13 cellular contexts compared by ENCODE assay signal in the genomic region with DNA sequence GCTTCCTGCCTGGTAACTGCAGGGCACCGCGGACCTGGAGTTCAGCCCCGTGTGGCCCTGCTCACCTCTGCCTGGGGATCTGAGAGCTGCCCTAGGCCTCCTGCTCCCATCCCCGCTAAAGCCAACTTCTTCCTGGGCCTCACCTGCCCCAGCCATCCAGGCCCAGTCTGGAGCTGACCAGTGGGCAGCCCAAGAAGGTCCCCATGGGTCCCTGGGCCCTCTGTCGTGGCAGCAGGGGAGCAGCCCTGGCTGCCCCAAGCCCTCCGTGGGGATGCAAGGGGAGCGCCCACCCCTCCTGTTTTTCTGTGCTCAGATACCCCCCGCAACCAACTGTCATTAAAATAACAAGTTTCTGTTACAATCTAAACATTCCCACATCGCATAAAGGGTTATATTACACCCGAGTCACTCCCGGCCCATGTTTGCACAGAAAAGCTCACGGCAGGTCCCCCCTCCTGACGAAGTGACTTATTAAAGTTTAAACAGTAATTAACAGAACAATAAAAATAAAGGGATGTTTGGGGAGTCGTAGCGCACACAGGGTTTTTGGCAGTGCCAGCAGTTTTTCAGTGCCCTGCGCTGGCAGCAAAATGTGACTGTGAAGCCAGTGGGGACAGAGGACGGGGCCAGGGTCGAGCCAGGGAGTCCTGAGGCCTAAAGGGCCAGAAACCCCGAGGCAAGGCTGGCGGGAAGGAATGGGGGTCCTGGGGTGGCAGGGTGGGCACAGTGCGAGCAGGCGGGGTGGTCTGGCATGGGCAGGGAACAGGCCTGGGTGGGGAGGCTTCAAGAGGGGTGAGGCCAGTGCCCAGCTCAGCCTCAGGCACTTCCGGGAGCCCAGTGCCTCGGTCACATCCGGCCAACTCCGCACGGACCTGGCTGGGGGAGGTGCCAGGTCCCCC.
DNase-seq lines count a peak whose midpoint lies in the region; ATAC-seq and TF ChIP-seq lines count a peak whose summit lies in the region.
"Had no signal": no experiment of that assay in that cellular context is flagged by ENCODE, and none has a peak within 500 bp of the region (broad histone marks: within the 10 kb centered on the region; RNA-seq: fewer than 3 reads in every experiment).

No MANE protein-coding gene starts in this region.

- no peaks in the 10 kb centered on the region for H3K23me2 ChIP-seq in H9 (ENCODE audit: insufficient read length, low read depth, low read length, poor library complexity, severe bottlenecking)

- no peak for TF ChIP-seq CTCF in H9 (conservative IDR thresholded peaks at IDR 0.05)

- no CpG with 5 or more reads among the region's 27 CpGs for WGBS in H9 (ENCODE audit: extremely low coverage, insufficient read length, low lambda C conversion rate)

- H3K27ac Mint-ChIP-seq in H9 = peak overlapping the region in 2 of 3 experiments; percentile 60 to 93; a peak in 4 of 7 replicates
- H3K27ac Mint-ChIP-seq in natural killer cell treated with Interleukin-12 subunit alpha and Interleukin-12 subunit beta and Interleukin-15 and Interleukin-18, amount 100 ng/mL, for 72 hours = no peak overlapping the region
- H3K27ac Mint-ChIP-seq: activated CD4-positive, alpha-beta T cell treated with anti-CD3 and anti-CD28 coated beads, Interleukin-2, amount 10 ng/mL, durations not matched to agents 7 days and 5 days; stimulated activated naive B cell treated with anti-CD40 and anti-IgM and Interleukin-4, amounts not matched to agents 10 μg/mL and 1 μg/mL and 100 μg/mL, for 72 hours; T-helper 1 cell treated with Interleukin-12 subunit alpha and Interleukin-12 subunit beta and Interleukin-4 antibody, amounts not matched to agents 30 μg/mL and 1 μg/mL, for 36 hours had no signal

- no peak overlapping the region for H3K4me2 ChIP-seq in H9 (ENCODE audit: insufficient read depth, insufficient read length, low read length)

- H4K91ac ChIP-seq in H9 (ENCODE audit: insufficient read length, low read depth, low read length) = no peak overlapping the region

- no peaks in the 10 kb centered on the region for H3K27me3 ChIP-seq in H9 (ENCODE audit: insufficient read depth, low read length)
- H3K27me3 ChIP-seq in effector memory CD4-positive, alpha-beta T cell (replicated peaks; ENCODE audit: control insufficient read depth, insufficient read depth, low read length, poor library complexity, severe bottlenecking) = no peaks in the 10 kb centered on the region

- no peak for DNase-seq in H9
- peak; percentile 81 for DNase-seq in NCI-H748 (lab: John Stamatoyannopoulos, UW; ENCODE audit: unreplicated experiment)
- DNase-seq in left colon = peak; percentile 60 to 65
- DNase-seq in renal cortical epithelial cell (ENCODE audit: low read depth) = peak; percentile 68
- no peak for DNase-seq in natural killer cell treated with Interleukin-12 subunit alpha and Interleukin-12 subunit beta and Interleukin-15 and Interleukin-18, amount 100 ng/mL, for 72 hours (ENCODE audit: low spot score)
- no peak for DNase-seq in effector memory CD4-positive, alpha-beta T cell
- DNase-seq: activated CD4-positive, alpha-beta T cell treated with anti-CD3 and anti-CD28 coated beads, Interleukin-2, amount 10 ng/mL, durations not matched to agents 7 days and 5 days; GDM1; Kasumi-1; right cardiac atrium; stimulated activated naive B cell treated with anti-CD40 and anti-IgM and Interleukin-4, amounts not matched to agents 10 μg/mL and 1 μg/mL and 100 μg/mL, for 72 hours had no signal

- H4K20me1 ChIP-seq in H9 (ENCODE audit: control insufficient read depth, insufficient read depth, insufficient read length) = peaks cover 2% of the 10 kb centered on the region

- H2BK15ac ChIP-seq in H9 (ENCODE audit: low read depth, low read length) = no peak overlapping the region

- H3K9ac ChIP-seq in H9 (ENCODE audit: extremely low read depth, insufficient read length, low read length) = no peak overlapping the region

- H2AFZ ChIP-seq in H9 (ENCODE audit: low read length) = no peak overlapping the region

- no peaks in the 10 kb centered on the region for H3K9me3 Mint-ChIP-seq in H9
- H3K9me3 Mint-ChIP-seq in natural killer cell treated with Interleukin-12 subunit alpha and Interleukin-12 subunit beta and Interleukin-15 and Interleukin-18, amount 100 ng/mL, for 72 hours = no peaks in the 10 kb centered on the region
- H3K9me3 Mint-ChIP-seq: activated CD4-positive, alpha-beta T cell treated with anti-CD3 and anti-CD28 coated beads, Interleukin-2, amount 10 ng/mL, durations not matched to agents 7 days and 5 days; stimulated activated naive B cell treated with anti-CD40 and anti-IgM and Interleukin-4, amounts not matched to agents 10 μg/mL and 1 μg/mL and 100 μg/mL, for 72 hours; T-helper 1 cell treated with Interleukin-12 subunit alpha and Interleukin-12 subunit beta and Interleukin-4 antibody, amounts not matched to agents 30 μg/mL and 1 μg/mL, for 36 hours had no signal

- no peak overlapping the region for H2BK5ac ChIP-seq in H9 (ENCODE audit: insufficient read length, low read length)

- no peak overlapping the region for H3T11ph ChIP-seq in H9 (ENCODE audit: low read length)

- no peak overlapping the region for H3K23ac ChIP-seq in H9 (ENCODE audit: insufficient read length, low read depth, low read length)

- intact Hi-C loops in left colon (cut with DNase I, micrococcal nuclease) = no loop called here

- H3K36me3 Mint-ChIP-seq in H9 (ENCODE audit: insufficient read depth in 1 of 3, low read depth in 3 of 3) = no peaks in the 10 kb centered on the region; a peak in 1 of 7 replicates
- no peaks in the 10 kb centered on the region for H3K36me3 Mint-ChIP-seq in natural killer cell treated with Interleukin-12 subunit alpha and Interleukin-12 subunit beta and Interleukin-15 and Interleukin-18, amount 100 ng/mL, for 72 hours

- no peak overlapping the region for H2AK5ac ChIP-seq in H9 (ENCODE audit: insufficient read length, low read length)

- H3K56ac ChIP-seq in H9 (ENCODE audit: insufficient read length, low read depth, low read length) = no peak overlapping the region

- no peak overlapping the region for H2BK20ac ChIP-seq in H9 (ENCODE audit: low read depth, low read length, poor library complexity, severe bottlenecking)

- no peaks in the 10 kb centered on the region for H3K79me1 ChIP-seq in H9 (ENCODE audit: insufficient read depth, low read depth, low read length, poor library complexity, severe bottlenecking)

- ATAC-seq in left colon (peak; percentile 72), HG02678 (IDR thresholded peaks at IDR 0.05; ENCODE audit: unreplicated experiment) (no peak)
- ATAC-seq in natural killer cell treated with Interleukin-12 subunit alpha and Interleukin-12 subunit beta and Interleukin-15 and Interleukin-18, amount 100 ng/mL, for 72 hours = no peak
- ATAC-seq: stimulated activated naive B cell treated with anti-CD40 and anti-IgM and Interleukin-4, amounts not matched to agents 10 μg/mL and 1 μg/mL and 100 μg/mL, for 72 hours had no signal

- no peak overlapping the region for H3K18ac ChIP-seq in H9 (ENCODE audit: insufficient read length, low read depth, low read length)

- H2BK12ac ChIP-seq in H9 (ENCODE audit: insufficient read length, low read depth, low read length) = no peak overlapping the region

- H3K27ac ChIP-seq in H9 (ENCODE audit: insufficient read length, low read depth, low read length) = no peak overlapping the region
- H3K27ac ChIP-seq in effector memory CD4-positive, alpha-beta T cell (ENCODE audit: insufficient read depth, low read length, poor library complexity, severe bottlenecking) = no peak overlapping the region

- H3K36me3 ChIP-seq in effector memory CD4-positive, alpha-beta T cell (ENCODE audit: control insufficient read depth, insufficient read depth, low read length) = no peaks in the 10 kb centered on the region

- no peaks in the 10 kb centered on the region for H3K27me3 Mint-ChIP-seq in H9 (ENCODE audit: low read depth)
- no peaks in the 10 kb centered on the region for H3K27me3 Mint-ChIP-seq in natural killer cell treated with Interleukin-12 subunit alpha and Interleukin-12 subunit beta and Interleukin-15 and Interleukin-18, amount 100 ng/mL, for 72 hours
- H3K27me3 Mint-ChIP-seq: activated CD4-positive, alpha-beta T cell treated with anti-CD3 and anti-CD28 coated beads, Interleukin-2, amount 10 ng/mL, durations not matched to agents 7 days and 5 days; stimulated activated naive B cell treated with anti-CD40 and anti-IgM and Interleukin-4, amounts not matched to agents 10 μg/mL and 1 μg/mL and 100 μg/mL, for 72 hours had no signal

- no peak overlapping the region for H4K5ac ChIP-seq in H9 (ENCODE audit: insufficient read length, low read depth, low read length)

- H3K4me3 ChIP-seq in effector memory CD4-positive, alpha-beta T cell (ENCODE audit: insufficient read depth, low read depth, low read length, poor library complexity, severe bottlenecking) = no peak overlapping the region

- no peak overlapping the region for H3K4ac ChIP-seq in H9 (ENCODE audit: low read depth, low read length)

- H3K4me1 ChIP-seq in H9 (ENCODE audit: insufficient read depth, low read length) = no peaks in the 10 kb centered on the region; the same call in 1 of the 2 replicates
- no peaks in the 10 kb centered on the region for H3K4me1 ChIP-seq in effector memory CD4-positive, alpha-beta T cell (ENCODE audit: control insufficient read depth, insufficient read depth, low read length, poor library complexity, severe bottlenecking)

- H4K8ac ChIP-seq in H9 (replicated peaks; ENCODE audit: insufficient read length, low read depth, low read length) = no peak overlapping the region

- H3K9me3 ChIP-seq in H9 (ENCODE audit: control insufficient read depth, low read depth, low read length) = no peaks in the 10 kb centered on the region
- H3K9me3 ChIP-seq in effector memory CD4-positive, alpha-beta T cell (ENCODE audit: control insufficient read depth, low read length) = no peaks in the 10 kb centered on the region

- H2BK120ac ChIP-seq in H9 (ENCODE audit: low read depth, low read length, poor library complexity, severe bottlenecking) = no peak overlapping the region

- peak overlapping the region; percentile 31 for H3K14ac ChIP-seq in H9 (ENCODE audit: insufficient read depth, low read length)

- peaks cover 37 to 46% of the 10 kb centered on the region in 2 experiments for H3K4me1 Mint-ChIP-seq in H9
- H3K4me1 Mint-ChIP-seq in natural killer cell treated with Interleukin-12 subunit alpha and Interleukin-12 subunit beta and Interleukin-15 and Interleukin-18, amount 100 ng/mL, for 72 hours (ENCODE audit: low read depth in 2 of 2) = peaks cover 0 to 29% of the 10 kb centered on the region in 2 donors

- no peaks in the 10 kb centered on the region for H3K79me2 ChIP-seq in H9 (ENCODE audit: insufficient read depth, low read length)

- H3K4me3 Mint-ChIP-seq in H9 = no peak overlapping the region
- H3K4me3 Mint-ChIP-seq in natural killer cell treated with Interleukin-12 subunit alpha and Interleukin-12 subunit beta and Interleukin-15 and Interleukin-18, amount 100 ng/mL, for 72 hours = no peak overlapping the region
- H3K4me3 Mint-ChIP-seq: activated CD4-positive, alpha-beta T cell treated with anti-CD3 and anti-CD28 coated beads, Interleukin-2, amount 10 ng/mL, durations not matched to agents 7 days and 5 days; stimulated activated naive B cell treated with anti-CD40 and anti-IgM and Interleukin-4, amounts not matched to agents 10 μg/mL and 1 μg/mL and 100 μg/mL, for 72 hours; T-helper 1 cell treated with Interleukin-12 subunit alpha and Interleukin-12 subunit beta and Interleukin-4 antibody, amounts not matched to agents 30 μg/mL and 1 μg/mL, for 36 hours had no signal

Comparison
In these comparisons a context has a peak if more than half of its experiments do, and no peak if none do; other contexts are left out.
1. DNase-seq: peak in NCI-H748 (single experiment), left colon (2 of 2) and renal cortical epithelial cell (single experiment); none in H9 (single experiment), natural killer cell treated with Interleukin-12 subunit alpha and Interleukin-12 subunit beta and Interleukin-15 and Interleukin-18, amount 100 ng/mL, for 72 hours (single experiment) and effector memory CD4-positive, alpha-beta T cell (0 of 3).
2. H3K27ac Mint-ChIP-seq: peak in H9 (2 of 3); none in natural killer cell treated with Interleukin-12 subunit alpha and Interleukin-12 subunit beta and Interleukin-15 and Interleukin-18, amount 100 ng/mL, for 72 hours (0 of 2).